Comparison of ENCODE assay signal across 8 cellular contexts in genomic region chr12:51970904-51971646, GRCh38. TPM values are rescaled to one million over a fixed set of nuclear protein-coding genes. Genes with fewer than 3 reads are reported as not detected.
DNase-seq lines count a peak whose midpoint lies in the region; ATAC-seq and TF ChIP-seq lines count a peak whose summit lies in the region.

No MANE protein-coding gene starts in this region.

- H3K4me2 ChIP-seq in osteoblast (ENCODE audit: insufficient read depth, low read length), result peak overlapping the region; percentile 33

- no peaks in the 10 kb centered on the region for H3K36me3 Mint-ChIP-seq in T-helper 1 cell treated with Interleukin-12 subunit alpha and Interleukin-12 subunit beta and Interleukin-4 antibody, amounts not matched to agents 30 μg/mL and 1 μg/mL, for 36 hours (ENCODE audit: low read depth)

- CTCF ChIA-PET in BJ (lab: Yijun Ruan, JAX), result interaction anchor here (0.6 to 2.0 kb wide), 10 partner anchors 9 to 1043 kb away, joined by 3 to 9 read pairs (median 4); no protein-coding TSS in a partner anchor

- H3K27me3 ChIP-seq in BJ (ENCODE audit: control insufficient read depth, insufficient read depth, low read length) (no peaks in the 10 kb centered on the region), osteoblast (ENCODE audit: insufficient read depth, low read length) (no peaks in the 10 kb centered on the region)

- H3K4me3 ChIP-seq in BJ (ENCODE audit: low read depth, low read length) (no peak overlapping the region), coronary artery (no peak overlapping the region), osteoblast (ENCODE audit: insufficient read depth, low read length) (no peak overlapping the region)

- H2AFZ ChIP-seq in osteoblast (ENCODE audit: low read length), result no peak overlapping the region

- H3K4me1 Mint-ChIP-seq in T-helper 1 cell treated with Interleukin-12 subunit alpha and Interleukin-12 subunit beta and Interleukin-4 antibody, amounts not matched to agents 30 μg/mL and 1 μg/mL, for 36 hours (ENCODE audit: low read depth), result peaks cover 50% of the 10 kb centered on the region

- H3K36me3 ChIP-seq in BJ (ENCODE audit: control insufficient read depth, insufficient read depth, low read length), result peaks cover 3% of the 10 kb centered on the region; the same call in 1 of the 2 replicates
- peaks cover 9% of the 10 kb centered on the region for H3K36me3 ChIP-seq in osteoblast (ENCODE audit: insufficient read depth, low read length)

- no peaks in the 10 kb centered on the region for H3K9me3 ChIP-seq in osteoblast (ENCODE audit: low read depth, low read length)

- peaks cover 61% of the 10 kb centered on the region for H3K79me2 ChIP-seq in osteoblast (ENCODE audit: insufficient read depth, low read length)

- POLR2A ChIA-PET in BJ (lab: Charles Lee), result no interaction called here

- H3K9me3 Mint-ChIP-seq in T-helper 1 cell treated with Interleukin-12 subunit alpha and Interleukin-12 subunit beta and Interleukin-4 antibody, amounts not matched to agents 30 μg/mL and 1 μg/mL, for 36 hours, result no peaks in the 10 kb centered on the region

- ATAC-seq in GM18909 (IDR thresholded peaks at IDR 0.05; ENCODE audit: poor library complexity, unreplicated experiment) (peak; percentile 88), HG03064 (IDR thresholded peaks at IDR 0.05; ENCODE audit: low read depth, unreplicated experiment) (peak; percentile 78)

- H3K27ac Mint-ChIP-seq in T-helper 1 cell treated with Interleukin-12 subunit alpha and Interleukin-12 subunit beta and Interleukin-4 antibody, amounts not matched to agents 30 μg/mL and 1 μg/mL, for 36 hours, result peak overlapping the region; percentile 72

- TF ChIP-seq CTCF in BJ (IDR thresholded peaks at IDR 0.05; ENCODE audit: insufficient read depth, low read depth, low read length) (peak; percentile 56), coronary artery (IDR thresholded peaks at IDR 0.05) (no peak), osteoblast (IDR thresholded peaks at IDR 0.05; ENCODE audit: extremely low read depth, low read depth, low read length) (peak; percentile 50)

- H3K4me1 ChIP-seq in osteoblast (ENCODE audit: insufficient read depth, low read length), result peaks cover 50% of the 10 kb centered on the region

- H4K20me1 ChIP-seq in osteoblast (ENCODE audit: insufficient read depth, low read length), result peaks cover 16% of the 10 kb centered on the region

- H3K4me3 Mint-ChIP-seq in T-helper 1 cell treated with Interleukin-12 subunit alpha and Interleukin-12 subunit beta and Interleukin-4 antibody, amounts not matched to agents 30 μg/mL and 1 μg/mL, for 36 hours, result peak overlapping the region; percentile 72

- H3K27me3 Mint-ChIP-seq in T-helper 1 cell treated with Interleukin-12 subunit alpha and Interleukin-12 subunit beta and Interleukin-4 antibody, amounts not matched to agents 30 μg/mL and 1 μg/mL, for 36 hours (ENCODE audit: low read depth), result peaks cover 27% of the 10 kb centered on the region

- no peak overlapping the region for H3K27ac ChIP-seq in coronary artery
- peak overlapping the region; percentile 45 for H3K27ac ChIP-seq in osteoblast (ENCODE audit: low read depth, low read length)

- DNase-seq in BJ (ENCODE audit: low read depth) (no peak), coronary artery (ENCODE audit: low spot score) (peak; percentile 29), osteoblast (ENCODE audit: insufficient read length, low spot score, missing footprints) (no peak), NCI-H2227 treated with DMSO at 0.1 percent for 48 hours (lab: John Stamatoyannopoulos, UW) (no peak), NCI-H510A treated with DMSO at 0.1 percent for 48 hours (lab: John Stamatoyannopoulos, UW) (no peak)

RNA-seq across cellular contexts. Expression of gene ACVR1B, which starts 19.6 kb away (rescaled TPM):
- polyA plus RNA-seq in BJ (2011; rRNA removed), result 12.6 and 12.9 TPM in 2 replicates
- 10.7 and 14.7 TPM in 2 replicates for polyA minus RNA-seq in BJ (2011; rRNA and poly(A)+ RNA removed)
- total RNA-seq in osteoblast, result 10.5 and 13.0 TPM in 2 replicates

RNA-seq across cellular contexts. Expression of gene TAMALIN, which starts 35.7 kb away (rescaled TPM):
- 0.96 and 1.3 TPM in 2 replicates for polyA plus RNA-seq in BJ (2011; rRNA removed)
- 0.38 and 0.46 TPM in 2 replicates for polyA minus RNA-seq in BJ (2011; rRNA and poly(A)+ RNA removed)
- 4.7 and 6.5 TPM in 2 replicates for total RNA-seq in osteoblast
